In genomic region chr6:150891886-150892485, GRCh38 we compare ENCODE assay signal across 8 cellular contexts. TPM values are rescaled to one million over a fixed set of nuclear protein-coding genes. Genes with fewer than 3 reads are reported as not detected.
DNase-seq lines count a peak whose midpoint lies in the region; ATAC-seq and TF ChIP-seq lines count a peak whose summit lies in the region.

No MANE protein-coding gene starts in this region.

- CTCF ChIA-PET in activated CD8-positive, alpha-beta T cell treated with anti-CD3 and anti-CD28 coated beads for 36 hours (lab: Charles Lee) = interaction anchor here (0.6 to 3.8 kb wide), 33 partner anchors 8 to 582 kb away, joined by 3 to 65 read pairs (median 4); no protein-coding TSS in a partner anchor

- WGBS in endodermal cell (ENCODE audit: insufficient coverage in 1 of 2, insufficient read length in 1 of 2), 2 experiments = 46% methylated on average over 6 to 7 of the region's 7 CpGs

- H3K27ac Mint-ChIP-seq in activated CD8-positive, alpha-beta T cell treated with anti-CD3 and anti-CD28 coated beads for 36 hours = no peak overlapping the region
- no peak overlapping the region for H3K27ac Mint-ChIP-seq in endodermal cell

- H3K4me1 Mint-ChIP-seq in activated CD8-positive, alpha-beta T cell treated with anti-CD3 and anti-CD28 coated beads for 36 hours (ENCODE audit: low read depth) = peaks cover 31% of the 10 kb centered on the region
- peaks cover 6% of the 10 kb centered on the region for H3K4me1 Mint-ChIP-seq in endodermal cell

- H3K27me3 ChIP-seq in endodermal cell (ENCODE audit: control insufficient read depth, insufficient read depth, low read length, poor library complexity, severe bottlenecking) = no peaks in the 10 kb centered on the region

- TF ChIP-seq CTCF in GM12864 (IDR thresholded peaks at IDR 0.05; ENCODE audit: low read depth, low read length, missing control alignments) (peak; percentile 81), endodermal cell (conservative IDR thresholded peaks at IDR 0.05) (peak; percentile 90)
- peak; percentile 83 for TF ChIP-seq CTCF in activated CD8-positive, alpha-beta T cell treated with anti-CD3 and anti-CD28 coated beads for 36 hours (IDR thresholded peaks at IDR 0.05)

- peaks cover 70% of the 10 kb centered on the region for H3K36me3 ChIP-seq in endodermal cell (ENCODE audit: control insufficient read depth, insufficient read depth, low read length)

- no peaks in the 10 kb centered on the region for H3K27me3 Mint-ChIP-seq in activated CD8-positive, alpha-beta T cell treated with anti-CD3 and anti-CD28 coated beads for 36 hours
- no peaks in the 10 kb centered on the region for H3K27me3 Mint-ChIP-seq in endodermal cell (ENCODE audit: insufficient read depth)

- H3K4me3 ChIP-seq in GM12864 (ENCODE audit: low read depth, low read length) (no peak overlapping the region), endodermal cell (ENCODE audit: low read length) (no peak overlapping the region)

- no peak overlapping the region for H3K4me3 Mint-ChIP-seq in activated CD8-positive, alpha-beta T cell treated with anti-CD3 and anti-CD28 coated beads for 36 hours
- no peak overlapping the region for H3K4me3 Mint-ChIP-seq in endodermal cell

- peak; percentile 49 for DNase-seq in GM12864 (ENCODE audit: low read depth)
- DNase-seq in NCI-H526 treated with DMSO at 0.1 percent for 48 hours (lab: John Stamatoyannopoulos, UW) = peak; percentile 88
- DNase-seq in activated CD8-positive, alpha-beta T cell treated with anti-CD3 and anti-CD28 coated beads for 36 hours = peak; percentile 68
- DNase-seq in endodermal cell = peak; percentile 89
- peak; percentile 84 for DNase-seq in midbrain (lab: John Stamatoyannopoulos, UW)
- DNase-seq in stimulated activated CD8-positive, alpha-beta memory T cell treated with anti-CD3 and anti-CD28 coated beads, Interleukin-7, amount 100 ng/mL, for 1 hour (ENCODE audit: low read depth in 2 of 2) = peak; percentile 24 to 34

- H3K4me1 ChIP-seq in endodermal cell (ENCODE audit: control insufficient read depth, insufficient read depth, low read length) = no peaks in the 10 kb centered on the region

- peaks cover 66% of the 10 kb centered on the region for H3K36me3 Mint-ChIP-seq in activated CD8-positive, alpha-beta T cell treated with anti-CD3 and anti-CD28 coated beads for 36 hours (ENCODE audit: low read depth)
- peaks cover 43% of the 10 kb centered on the region for H3K36me3 Mint-ChIP-seq in endodermal cell (ENCODE audit: low read depth)

- ATAC-seq in HG03175 (IDR thresholded peaks at IDR 0.05; ENCODE audit: unreplicated experiment) = peak; percentile 71
- ATAC-seq in activated CD8-positive, alpha-beta T cell treated with anti-CD3 and anti-CD28 coated beads for 36 hours = peak; percentile 75
- no peak for ATAC-seq in GM18520 (IDR thresholded peaks at IDR 0.05; ENCODE audit: unreplicated experiment)

- H3K9ac ChIP-seq in endodermal cell (ENCODE audit: extremely low read depth, low read length, poor library complexity, severe bottlenecking) = no peak overlapping the region

- no peaks in the 10 kb centered on the region for H3K9me3 Mint-ChIP-seq in activated CD8-positive, alpha-beta T cell treated with anti-CD3 and anti-CD28 coated beads for 36 hours
- no peaks in the 10 kb centered on the region for H3K9me3 Mint-ChIP-seq in endodermal cell

- H3K9me3 ChIP-seq in endodermal cell (ENCODE audit: control insufficient read depth, low read length) = no peaks in the 10 kb centered on the region

- intact Hi-C loops in activated CD8-positive, alpha-beta T cell treated with anti-CD3 and anti-CD28 coated beads for 36 hours (cut with micrococcal nuclease) = loop anchor here (2.0 kb wide), 1 partner anchor 443 kb away; no protein-coding TSS in a partner anchor

- no peak overlapping the region for H3K27ac ChIP-seq in endodermal cell (ENCODE audit: low read depth, low read length)

- POLR2A ChIA-PET in activated CD8-positive, alpha-beta T cell treated with anti-CD3 and anti-CD28 coated beads for 36 hours (lab: Charles Lee) = interaction anchor here (1.9 kb wide), 1 partner anchor 15 kb away, joined by 4 read pairs; no protein-coding TSS in a partner anchor

RNA-seq across cellular contexts. Expression of gene MTHFD1L, which starts 26.5 kb away (rescaled TPM):
- 100 to 1,000 TPM; 155 to 158 TPM for total RNA-seq in activated CD8-positive, alpha-beta T cell treated with anti-CD3 and anti-CD28 coated beads for 36 hours
- 10 to 100 TPM; 70.2 to 72.6 TPM for total RNA-seq in endodermal cell
- polyA plus RNA-seq in endodermal cell (2013, experiment 1 of 2) = 47.8 TPM
- 37.2 TPM for polyA plus RNA-seq in endodermal cell (2013, experiment 2 of 2)

Comparison
In these comparisons a context has a peak if more than half of its experiments do, and no peak if none do; other contexts are left out.
1. DNase-seq: peak in every context shown above with its lines; median percentile 89 in endodermal cell; 88 in NCI-H526 treated with DMSO at 0.1 percent for 48 hours; 84 in midbrain; 68 in activated CD8-positive, alpha-beta T cell treated with anti-CD3 and anti-CD28 coated beads for 36 hours; 49 in GM12864; 29 in stimulated activated CD8-positive, alpha-beta memory T cell treated with anti-CD3 and anti-CD28 coated beads, Interleukin-7, amount 100 ng/mL, for 1 hour.